ENCODE assay signal across 8 cellular contexts in genomic region chr5:157172408-157172807, GRCh38.
DNase-seq lines count a peak whose midpoint lies in the region; ATAC-seq lines count a peak whose summit lies in the region.

No MANE protein-coding gene starts in this region.

- ATAC-seq in GM19455 (IDR thresholded peaks at IDR 0.05; ENCODE audit: unreplicated experiment) (peak; percentile 95), HG03520 (IDR thresholded peaks at IDR 0.05; ENCODE audit: unreplicated experiment) (peak; percentile 96)

- peak; percentile 69 for DNase-seq in activated T-cell treated with anti-CD3 and anti-CD28 coated beads, Interleukin-2, amount 50 U/mL, for 1 hour
- peak; percentile 92 for DNase-seq in stimulated activated CD4-positive, alpha-beta T cell treated with anti-CD3 and anti-CD28 coated beads, Interleukin-4, amount 100 ng/mL, for 24 hours
- DNase-seq in NCI-H1092 treated with DMSO at 0.1 percent for 48 hours (lab: John Stamatoyannopoulos, UW), result no peak
- no peak for DNase-seq in AG08396 (ENCODE audit: low spot score)
- DNase-seq in AG20443 (ENCODE audit: low spot score), result no peak
- no peak for DNase-seq in HK-2 (ENCODE audit: unreplicated experiment)

Comparison
In these comparisons a context has a peak if more than half of its experiments do, and no peak if none do; other contexts are left out.
1. DNase-seq: peak in activated T-cell treated with anti-CD3 and anti-CD28 coated beads, Interleukin-2, amount 50 U/mL, for 1 hour (single experiment) and stimulated activated CD4-positive, alpha-beta T cell treated with anti-CD3 and anti-CD28 coated beads, Interleukin-4, amount 100 ng/mL, for 24 hours (single experiment); none in NCI-H1092 treated with DMSO at 0.1 percent for 48 hours (single experiment), AG08396 (single experiment), AG20443 (single experiment) and HK-2 (single experiment).